23 cellular contexts compared by ENCODE assay signal in genomic region chr6:160040055-160040454, GRCh38.
"Had no signal": no experiment of that assay in that cellular context is flagged by ENCODE, and none has a peak within 500 bp of the region (broad histone marks: within the 10 kb centered on the region; RNA-seq: fewer than 3 reads in every experiment).

No MANE protein-coding gene starts in this region.

- H3K27me3 Mint-ChIP-seq: activated CD8-positive, alpha-beta memory T cell treated with anti-CD3 and anti-CD28 coated beads, Interleukin-2, amount 10 ng/mL, durations not matched to agents 7 days and 5 days; activated T-cell treated with anti-CD3 and anti-CD28 coated beads, Interleukin-2, amount 50 U/mL, for 24 hours had no signal

- H3K4me3 Mint-ChIP-seq: activated CD8-positive, alpha-beta memory T cell treated with anti-CD3 and anti-CD28 coated beads, Interleukin-2, amount 10 ng/mL, durations not matched to agents 7 days and 5 days; activated T-cell treated with anti-CD3 and anti-CD28 coated beads, Interleukin-2, amount 50 U/mL, for 24 hours; T-helper 1 cell treated with Interleukin-12 subunit alpha and Interleukin-12 subunit beta and Interleukin-4 antibody, amounts not matched to agents 30 μg/mL and 1 μg/mL, for 36 hours had no signal

- H3K9ac ChIP-seq: KMS-11 had no signal

- H3K9me3 Mint-ChIP-seq: activated T-cell treated with anti-CD3 and anti-CD28 coated beads, Interleukin-2, amount 50 U/mL, for 24 hours; T-helper 1 cell treated with Interleukin-12 subunit alpha and Interleukin-12 subunit beta and Interleukin-4 antibody, amounts not matched to agents 30 μg/mL and 1 μg/mL, for 36 hours had no signal

- ATAC-seq: activated CD4-positive, CD25-positive, alpha-beta regulatory T cell treated with anti-CD3 and anti-CD28 coated beads, Interleukin-2, amount 50 U/mL, for 24 hours; activated CD8-positive, alpha-beta memory T cell treated with anti-CD3 and anti-CD28 coated beads, Interleukin-2, amount 10 ng/mL, durations not matched to agents 7 days and 5 days; Panc1 had no signal

- DNase-seq: activated CD4-positive, alpha-beta T cell treated with anti-CD3 and anti-CD28 coated beads for 4 hours; activated CD8-positive, alpha-beta memory T cell treated with anti-CD3 and anti-CD28 coated beads, Interleukin-2, amount 10 ng/mL, durations not matched to agents 7 days and 5 days; activated gamma-delta T cell; activated naive CD4-positive, alpha-beta T cell treated with anti-CD3 and anti-CD28 coated beads, Interleukin-2, amount 50 U/mL, for 16 hours; activated T-cell treated with anti-CD3 and anti-CD28 coated beads, Interleukin-2, amount 50 U/mL, for 24 hours; brain microvascular endothelial cell; cerebellar nuclear complex; MG63; NCI-H1092 treated with DMSO at 0.1 percent for 48 hours; NCI-H1417 treated with DMSO at 0.1 percent for 48 hours; NCI-H1694; NCI-H2029; NCI-H345; NCI-H510A; NCI-H526 treated with DMSO at 0.1 percent for 48 hours; NCI-H82; RPMI8226; SHP77 treated with DMSO at 0.1 percent for 48 hours had no signal

- H3K27ac ChIP-seq: brain microvascular endothelial cell, cardiac muscle cell, KMS-11 had no signal

- H3K9me3 ChIP-seq: MG63 had no signal

- H3K4me3 ChIP-seq: cardiac muscle cell, MG63 had no signal

- H3K27ac Mint-ChIP-seq: activated CD8-positive, alpha-beta memory T cell treated with anti-CD3 and anti-CD28 coated beads, Interleukin-2, amount 10 ng/mL, durations not matched to agents 7 days and 5 days had no signal

- H3K27me3 ChIP-seq: brain microvascular endothelial cell, cardiac muscle cell, MG63 had no signal
